Comparison of ENCODE assay signal across 27 cellular contexts in the genomic region with DNA sequence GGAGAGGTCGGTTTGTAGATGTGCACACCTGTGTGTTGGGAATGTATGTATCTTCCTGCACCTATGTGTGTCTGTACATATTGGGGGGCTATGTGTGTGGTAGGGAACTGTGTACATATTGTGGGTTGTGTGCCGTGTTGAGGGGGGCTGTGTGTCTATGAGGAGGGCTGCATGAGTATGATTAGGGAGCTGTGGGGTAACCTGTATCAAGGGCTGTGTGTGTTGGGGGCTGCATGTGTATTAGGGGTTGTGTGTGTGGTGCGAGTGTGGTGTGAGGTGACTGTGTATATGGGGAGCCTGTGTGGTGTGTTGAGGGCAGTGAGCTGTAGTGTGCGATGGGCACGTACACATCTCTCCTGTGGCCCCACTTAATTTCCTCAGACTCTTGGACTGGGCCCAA. TPM values are rescaled to one million over a fixed set of nuclear protein-coding genes. Genes with fewer than 3 reads are reported as not detected.
"Had no signal": no experiment of that assay in that cellular context is flagged by ENCODE, and none has a peak within 500 bp of the region (broad histone marks: within the 10 kb centered on the region; RNA-seq: fewer than 3 reads in every experiment).

No MANE protein-coding gene starts in this region.

- ATAC-seq: activated naive CD8-positive, alpha-beta T cell treated with anti-CD3 and anti-CD28 coated beads, Interleukin-2, amount 50 U/mL, for 24 hours; heart left ventricle; left cardiac atrium; sciatic nerve; stimulated activated naive CD8-positive, alpha-beta T cell treated with anti-CD3 and anti-CD28 coated beads, Interleukin-15, Interleukin-2, amounts not matched to agents 100 U/mL and 50 U/mL, for 24 hours had no signal

- H3K9me3 ChIP-seq: heart left ventricle had no signal

- H3K36me3 ChIP-seq: heart left ventricle, WERI-Rb-1 had no signal

- H3K27ac ChIP-seq: epithelial cell of prostate, heart left ventricle, WERI-Rb-1 had no signal

- H3K4me3 ChIP-seq: heart left ventricle, smooth muscle cell had no signal

- H3K27ac Mint-ChIP-seq: activated naive CD4-positive, alpha-beta T cell treated with anti-CD3 and anti-CD28 coated beads, Interleukin-2, amount 10 ng/mL, durations not matched to agents 7 days and 5 days; activated naive CD8-positive, alpha-beta T cell treated with anti-CD3 and anti-CD28 coated beads, Interleukin-2, amount 50 U/mL, for 24 hours had no signal

- H3K4me3 Mint-ChIP-seq: activated naive CD4-positive, alpha-beta T cell treated with anti-CD3 and anti-CD28 coated beads, Interleukin-2, amount 10 ng/mL, durations not matched to agents 7 days and 5 days; activated naive CD8-positive, alpha-beta T cell treated with anti-CD3 and anti-CD28 coated beads, Interleukin-2, amount 50 U/mL, for 24 hours had no signal

- DNase-seq: activated CD4-positive, alpha-beta T cell treated with anti-CD3 and anti-CD28 coated beads for 1 hour; activated CD8-positive, alpha-beta memory T cell treated with anti-CD3 and anti-CD28 coated beads for 24 hours; activated CD8-positive, alpha-beta memory T cell treated with anti-CD3 and anti-CD28 coated beads, Interleukin-2, amount 50 U/mL, for 4 hours; activated effector memory CD4-positive, alpha-beta T cell treated with anti-CD3 and anti-CD28 coated beads, Interleukin-2, amount 50 U/mL, for 16 hours; activated naive CD4-positive, alpha-beta T cell treated with anti-CD3 and anti-CD28 coated beads, Interleukin-2, amount 10 ng/mL, durations not matched to agents 7 days and 5 days; activated naive CD8-positive, alpha-beta T cell treated with anti-CD3 and anti-CD28 coated beads, Interleukin-2, amount 50 U/mL, for 24 hours; activated T-cell treated with anti-CD3 and anti-CD28 coated beads, Interleukin-2, amount 50 U/mL, for 48 hours; cerebellar nuclear complex; cortex of kidney; heart left ventricle; left cardiac atrium; stimulated activated CD4-positive, alpha-beta T cell treated with anti-CD3 and anti-CD28 coated beads, Interleukin-2, amount 100 ng/mL, for 48 hours; stimulated activated CD8-positive, alpha-beta memory T cell treated with anti-CD3 and anti-CD28 coated beads, Interleukin-4, amount 100 ng/mL, for 48 hours; stimulated activated naive CD8-positive, alpha-beta T cell treated with anti-CD3 and anti-CD28 coated beads, Interleukin-15, Interleukin-2, amounts not matched to agents 100 U/mL and 50 U/mL, for 24 hours; WERI-Rb-1 had no signal

- H3K9me3 Mint-ChIP-seq: activated naive CD4-positive, alpha-beta T cell treated with anti-CD3 and anti-CD28 coated beads, Interleukin-2, amount 10 ng/mL, durations not matched to agents 7 days and 5 days; activated naive CD8-positive, alpha-beta T cell treated with anti-CD3 and anti-CD28 coated beads, Interleukin-2, amount 50 U/mL, for 24 hours had no signal

- H3K36me3 Mint-ChIP-seq: activated naive CD4-positive, alpha-beta T cell treated with anti-CD3 and anti-CD28 coated beads, Interleukin-2, amount 10 ng/mL, durations not matched to agents 7 days and 5 days had no signal

RNA-seq across cellular contexts. Expression of a gene that starts 22.2 kb away (rescaled TPM):
- total RNA-seq: fibroblast of villous mesenchyme; heart left ventricle; left cardiac atrium; liver; mononuclear cell; myocyte; omental fat pad; posterior vena cava; sciatic nerve; smooth muscle cell; subcutaneous adipose tissue; T-helper 2 cell treated with Interferon-gamma antibody and Interleukin-4, amounts not matched to agents 100 ng/mL and 5 ng/mL, for 36 hours had no signal
- polyA plus RNA-seq: heart left ventricle, liver, neural cell, smooth muscle cell had no signal
